ENCODE assay signal across 12 cellular contexts in genomic region chr4:8278421-8279287, GRCh38. TPM values are rescaled to one million over a fixed set of nuclear protein-coding genes. Genes with fewer than 3 reads are reported as not detected.
DNase-seq lines count a peak whose midpoint lies in the region; ATAC-seq and TF ChIP-seq lines count a peak whose summit lies in the region.
"Had no signal": no experiment of that assay in that cellular context is flagged by ENCODE, and none has a peak within 500 bp of the region (broad histone marks: within the 10 kb centered on the region; RNA-seq: fewer than 3 reads in every experiment).

No MANE protein-coding gene starts in this region.

- DNase-seq in EL (peak; percentile 87), RWPE1 (ENCODE audit: low spot score) (peak; percentile 41), fibroblast of the conjunctiva (ENCODE audit: low read depth) (peak; percentile 47), osteocyte (ENCODE audit: extremely low spot score, unreplicated experiment) (no peak), immature natural killer cell (no peak)
- DNase-seq in stimulated activated CD8-positive, alpha-beta memory T cell treated with anti-CD3 and anti-CD28 coated beads, Interleukin-4, amount 100 ng/mL, for 48 hours: no peak
- DNase-seq: activated naive CD4-positive, alpha-beta T cell treated with Interleukin-2 at 50 U/mL for 16 hours; retina; stimulated activated naive CD8-positive, alpha-beta T cell treated with anti-CD3 and anti-CD28 coated beads, Interleukin-15, Interleukin-2, amounts not matched to agents 100 U/mL and 50 U/mL, for 24 hours had no signal

- CTCF ChIA-PET in RWPE1 (lab: Yijun Ruan, JAX): no interaction called here

- no peaks in the 10 kb centered on the region for H3K36me3 Mint-ChIP-seq in osteocyte (ENCODE audit: unreplicated experiment)
- no peaks in the 10 kb centered on the region for H3K36me3 Mint-ChIP-seq in immature natural killer cell

- POLR2A ChIA-PET in RWPE1 (lab: Yijun Ruan, JAX; ENCODE audit: low non-redundant PET): no interaction called here

- H3K27me3 Mint-ChIP-seq in osteocyte (ENCODE audit: unreplicated experiment) (no peaks in the 10 kb centered on the region), immature natural killer cell (ENCODE audit: low read depth in 3 of 3) (peaks cover 0 to 3% (median 2%) of the 10 kb centered on the region in 3 donors)

- peak overlapping the region; percentile 17; the same call in 1 of the 2 replicates for H3K27ac ChIP-seq in RWPE1

- H3K4me1 Mint-ChIP-seq in osteocyte (ENCODE audit: unreplicated experiment) (peaks cover 36% of the 10 kb centered on the region), immature natural killer cell (peaks cover 0 to 6% of the 10 kb centered on the region in 2 donors)

- no peak for ATAC-seq in GM21717 (IDR thresholded peaks at IDR 0.05; ENCODE audit: unreplicated experiment)
- no peak for ATAC-seq in HG03139 (IDR thresholded peaks at IDR 0.05; ENCODE audit: unreplicated experiment)
- ATAC-seq: stimulated activated naive CD8-positive, alpha-beta T cell treated with anti-CD3 and anti-CD28 coated beads, Interleukin-15, Interleukin-2, amounts not matched to agents 100 U/mL and 50 U/mL, for 24 hours had no signal

- H3K4me3 Mint-ChIP-seq in osteocyte (ENCODE audit: unreplicated experiment) (no peak overlapping the region), immature natural killer cell (no peak overlapping the region)

- H3K9me3 Mint-ChIP-seq in osteocyte (ENCODE audit: unreplicated experiment) (no peaks in the 10 kb centered on the region), immature natural killer cell (no peaks in the 10 kb centered on the region)

- peak overlapping the region; percentile 60 for H3K27ac Mint-ChIP-seq in osteocyte (ENCODE audit: unreplicated experiment)
- H3K27ac Mint-ChIP-seq in immature natural killer cell: peak overlapping the region in 2 of 6 donors; percentile 39 to 45

- TF ChIP-seq CTCF in RWPE1 (conservative IDR thresholded peaks at IDR 0.05; ENCODE audit: low read depth): no peak
- no peak for TF ChIP-seq CTCF in osteocyte (IDR thresholded peaks at IDR 0.05)

RNA-seq across cellular contexts. Expression of gene HTRA3, which starts 9.1 kb away (rescaled TPM):
- 0.16 and 0.37 TPM in 2 replicates for total RNA-seq in osteocyte
- not detected for polyA plus RNA-seq in immature natural killer cell
- total RNA-seq: NCI-H460 had no signal

Comparison
In these comparisons a context has a peak if more than half of its experiments do, and no peak if none do; other contexts are left out.
1. DNase-seq: peak in EL (single experiment), RWPE1 (single experiment) and fibroblast of the conjunctiva (single experiment); none in osteocyte (single experiment), stimulated activated CD8-positive, alpha-beta memory T cell treated with anti-CD3 and anti-CD28 coated beads, Interleukin-4, amount 100 ng/mL, for 48 hours (single experiment) and immature natural killer cell (0 of 3).